ENCODE assay signal across 19 cellular contexts in the genomic region with DNA sequence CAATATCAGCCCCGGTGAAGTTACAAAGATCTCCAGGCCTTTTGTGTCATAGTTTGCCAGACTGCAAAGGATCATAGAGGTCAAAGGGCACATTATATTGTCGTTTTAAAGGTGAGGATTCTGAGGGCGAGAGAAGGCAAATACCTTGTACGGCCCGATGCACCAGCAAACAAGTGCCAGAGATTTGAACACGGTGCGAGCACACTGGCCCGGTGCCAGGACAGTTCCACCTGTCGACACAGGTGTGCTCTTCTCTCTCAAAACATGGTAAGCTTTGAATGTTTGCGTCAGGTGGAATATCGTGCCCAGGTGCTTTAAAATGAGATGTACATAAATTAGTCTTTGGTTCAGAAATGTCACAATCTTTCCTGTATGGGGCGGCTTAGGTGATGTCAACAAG.
DNase-seq lines count a peak whose midpoint lies in the region; ATAC-seq and TF ChIP-seq lines count a peak whose summit lies in the region.
"Had no signal": no experiment of that assay in that cellular context is flagged by ENCODE, and none has a peak within 500 bp of the region (broad histone marks: within the 10 kb centered on the region; RNA-seq: fewer than 3 reads in every experiment).

No MANE protein-coding gene starts in this region.

- peaks cover 2% of the 10 kb centered on the region for H3K4me1 Mint-ChIP-seq in activated CD8-positive, alpha-beta T cell treated with anti-CD3 and anti-CD28 coated beads for 36 hours (ENCODE audit: low read depth)
- H3K4me1 Mint-ChIP-seq: nephron had no signal

- TF ChIP-seq CTCF in VCaP (conservative IDR thresholded peaks at IDR 0.05) (0 out of 2 replicates have a peak, but pooled peaks have one; percentile 11), foreskin keratinocyte (conservative IDR thresholded peaks at IDR 0.05) (no peak)
- no peak for TF ChIP-seq CTCF in activated CD8-positive, alpha-beta T cell treated with anti-CD3 and anti-CD28 coated beads for 36 hours (IDR thresholded peaks at IDR 0.05)

- peaks cover 2% of the 10 kb centered on the region for H3K36me3 Mint-ChIP-seq in activated CD8-positive, alpha-beta T cell treated with anti-CD3 and anti-CD28 coated beads for 36 hours (ENCODE audit: low read depth)

- CTCF ChIA-PET in activated CD8-positive, alpha-beta T cell treated with anti-CD3 and anti-CD28 coated beads for 36 hours (lab: Charles Lee): no interaction called here

- intact Hi-C loops in activated CD8-positive, alpha-beta T cell treated with anti-CD3 and anti-CD28 coated beads for 36 hours (cut with micrococcal nuclease): no loop called here

- POLR2A ChIA-PET in activated CD8-positive, alpha-beta T cell treated with anti-CD3 and anti-CD28 coated beads for 36 hours (lab: Charles Lee): no interaction called here

- no peak overlapping the region for H3K4me3 Mint-ChIP-seq in activated CD8-positive, alpha-beta T cell treated with anti-CD3 and anti-CD28 coated beads for 36 hours
- H3K4me3 Mint-ChIP-seq: nephron had no signal

- H3K27ac ChIP-seq in VCaP: no peak overlapping the region
- H3K27ac ChIP-seq in foreskin keratinocyte: no peak overlapping the region
- H3K27ac ChIP-seq: A549; BLaER1 treated with 17β-estradiol and CSF1 and Interleukin-3, amounts not matched to agents 10 nM and 100 nM; breast epithelium; epithelial cell of prostate; psoas muscle; testis had no signal

- H3K27ac Mint-ChIP-seq in activated CD8-positive, alpha-beta T cell treated with anti-CD3 and anti-CD28 coated beads for 36 hours: no peak overlapping the region
- H3K27ac Mint-ChIP-seq: nephron had no signal

- H3K4me1 ChIP-seq in foreskin keratinocyte: no peaks in the 10 kb centered on the region
- H3K4me1 ChIP-seq: A549, breast epithelium, psoas muscle, testis had no signal

- H3K27me3 Mint-ChIP-seq in activated CD8-positive, alpha-beta T cell treated with anti-CD3 and anti-CD28 coated beads for 36 hours: no peaks in the 10 kb centered on the region

- DNase-seq in COR-L47 (lab: John Stamatoyannopoulos, UW): peak; percentile 86
- DNase-seq in NCI-H1436 (lab: John Stamatoyannopoulos, UW): peak; percentile 60
- DNase-seq in NCI-H2196 (lab: John Stamatoyannopoulos, UW; ENCODE audit: unreplicated experiment): peak; percentile 26
- DNase-seq in activated CD8-positive, alpha-beta T cell treated with anti-CD3 and anti-CD28 coated beads for 36 hours: no peak
- DNase-seq in EL: no peak
- no peak for DNase-seq in foreskin keratinocyte
- DNase-seq: activated CD4-positive, alpha-beta T cell treated with anti-CD3 and anti-CD28 coated beads for 1 hour; GOT3; Kasumi-1; psoas muscle; stimulated activated CD4-positive, alpha-beta T cell treated with anti-CD3 and anti-CD28 coated beads, Interleukin-4, amount 100 ng/mL, for 4 hours; testis had no signal

- no peak for ATAC-seq in activated CD8-positive, alpha-beta T cell treated with anti-CD3 and anti-CD28 coated beads for 36 hours
- ATAC-seq in HG02571 (IDR thresholded peaks at IDR 0.05; ENCODE audit: unreplicated experiment) (no peak), foreskin keratinocyte (no peak)
- ATAC-seq: A549, psoas muscle had no signal

- H3K27me3 ChIP-seq in foreskin keratinocyte: no peaks in the 10 kb centered on the region
- H3K27me3 ChIP-seq: BLaER1 treated with 17β-estradiol and CSF1 and Interleukin-3, amounts not matched to agents 10 nM and 100 nM; breast epithelium; testis had no signal

- peaks cover 1% of the 10 kb centered on the region for H3K9me3 Mint-ChIP-seq in activated CD8-positive, alpha-beta T cell treated with anti-CD3 and anti-CD28 coated beads for 36 hours
- H3K9me3 Mint-ChIP-seq: nephron had no signal

Comparison
In these comparisons a context has a peak if more than half of its experiments do, and no peak if none do; other contexts are left out.
1. DNase-seq: peak in COR-L47 (single experiment), NCI-H1436 (single experiment) and NCI-H2196 (single experiment); none in activated CD8-positive, alpha-beta T cell treated with anti-CD3 and anti-CD28 coated beads for 36 hours (single experiment), EL (single experiment) and foreskin keratinocyte (0 of 2).